ENCODE assay signal across 8 cellular contexts in the genomic region with DNA sequence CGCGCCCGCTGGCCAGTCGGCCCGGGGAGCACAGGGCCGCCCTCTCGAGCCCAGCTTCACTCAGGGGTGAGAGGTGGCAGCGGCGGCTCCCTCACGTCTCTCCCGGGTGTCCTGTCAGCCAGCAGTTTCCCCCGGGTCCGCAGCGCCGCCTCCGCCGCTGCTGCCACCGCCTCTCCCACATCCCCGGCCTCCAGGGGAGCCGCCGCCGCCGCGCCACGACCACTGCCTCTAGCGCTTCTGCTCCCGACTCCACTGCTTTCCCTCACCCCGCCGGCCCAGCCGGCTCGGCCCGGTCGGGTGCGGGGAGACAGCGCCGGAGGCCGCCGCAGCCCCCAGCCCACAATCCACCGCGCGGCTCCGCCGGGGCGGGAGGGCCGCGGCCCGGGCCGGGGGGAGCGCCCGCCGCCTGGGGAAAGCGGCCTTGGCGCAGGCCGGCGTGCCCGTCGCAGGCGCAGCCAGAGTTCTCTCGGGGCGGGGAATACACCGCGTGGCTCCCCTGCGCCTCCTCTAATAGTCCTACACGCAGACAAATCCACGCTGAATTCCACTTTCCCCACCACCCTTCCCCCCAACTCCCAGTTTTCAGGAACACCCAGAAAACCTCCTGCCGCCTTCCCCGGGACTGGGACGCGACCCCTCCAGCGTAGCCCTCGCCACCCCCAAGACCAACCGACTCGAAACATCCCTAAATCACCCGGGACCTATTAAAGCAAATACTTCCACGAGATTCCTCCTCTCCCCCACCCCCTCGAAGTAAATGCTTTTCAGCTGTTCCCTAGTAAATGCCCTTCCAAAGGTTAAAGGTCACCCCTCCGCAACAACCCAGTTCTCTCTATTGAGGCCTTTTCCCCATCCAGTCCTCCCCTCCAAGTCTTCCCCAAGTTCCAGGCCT. TPM values are rescaled to one million over a fixed set of nuclear protein-coding genes. Genes with fewer than 3 reads are reported as not detected.
DNase-seq lines count a peak whose midpoint lies in the region; ATAC-seq lines count a peak whose summit lies in the region.

A gene with protein sequence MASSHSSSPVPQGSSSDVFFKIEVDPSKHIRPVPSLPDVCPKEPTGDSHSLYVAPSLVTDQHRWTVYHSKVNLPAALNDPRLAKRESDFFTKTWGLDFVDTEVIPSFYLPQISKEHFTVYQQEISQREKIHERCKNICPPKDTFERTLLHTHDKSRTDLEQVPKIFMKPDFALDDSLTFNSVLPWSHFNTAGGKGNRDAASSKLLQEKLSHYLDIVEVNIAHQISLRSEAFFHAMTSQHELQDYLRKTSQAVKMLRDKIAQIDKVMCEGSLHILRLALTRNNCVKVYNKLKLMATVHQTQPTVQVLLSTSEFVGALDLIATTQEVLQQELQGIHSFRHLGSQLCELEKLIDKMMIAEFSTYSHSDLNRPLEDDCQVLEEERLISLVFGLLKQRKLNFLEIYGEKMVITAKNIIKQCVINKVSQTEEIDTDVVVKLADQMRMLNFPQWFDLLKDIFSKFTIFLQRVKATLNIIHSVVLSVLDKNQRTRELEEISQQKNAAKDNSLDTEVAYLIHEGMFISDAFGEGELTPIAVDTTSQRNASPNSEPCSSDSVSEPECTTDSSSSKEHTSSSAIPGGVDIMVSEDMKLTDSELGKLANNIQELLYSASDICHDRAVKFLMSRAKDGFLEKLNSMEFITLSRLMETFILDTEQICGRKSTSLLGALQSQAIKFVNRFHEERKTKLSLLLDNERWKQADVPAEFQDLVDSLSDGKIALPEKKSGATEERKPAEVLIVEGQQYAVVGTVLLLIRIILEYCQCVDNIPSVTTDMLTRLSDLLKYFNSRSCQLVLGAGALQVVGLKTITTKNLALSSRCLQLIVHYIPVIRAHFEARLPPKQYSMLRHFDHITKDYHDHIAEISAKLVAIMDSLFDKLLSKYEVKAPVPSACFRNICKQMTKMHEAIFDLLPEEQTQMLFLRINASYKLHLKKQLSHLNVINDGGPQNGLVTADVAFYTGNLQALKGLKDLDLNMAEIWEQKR (minus strand): TSS at position 346 of the 892 bp plus-strand sequence. CDS start 35,429 bp downstream, outside the sequence.

- 2% methylated on average over 77 of the region's 77 CpGs for WGBS in ectodermal cell, 2 experiments

- no peaks in the 10 kb centered on the region for H3K9me3 Mint-ChIP-seq in activated CD4-positive, alpha-beta memory T cell treated with anti-CD3 and anti-CD28 coated beads for 36 hours

- peak within 1 kb of the TSS; percentile 86 for H3K27ac ChIP-seq in ectodermal cell (ENCODE audit: insufficient read depth, low read depth, low read length, poor library complexity, severe bottlenecking)

- H3K4me1 Mint-ChIP-seq in activated CD4-positive, alpha-beta memory T cell treated with anti-CD3 and anti-CD28 coated beads for 36 hours (ENCODE audit: low read depth) = peaks cover 41% of the 10 kb centered on the region

- H3K27me3 ChIP-seq in ectodermal cell (ENCODE audit: control insufficient read depth, insufficient read depth, low read length, poor library complexity, severe bottlenecking) = no peaks in the 10 kb centered on the region

- no peaks in the 10 kb centered on the region for H3K27me3 Mint-ChIP-seq in activated CD4-positive, alpha-beta memory T cell treated with anti-CD3 and anti-CD28 coated beads for 36 hours

- H3K9me3 ChIP-seq in ectodermal cell (ENCODE audit: control insufficient read depth, low read length) = no peaks in the 10 kb centered on the region

- H3K27ac Mint-ChIP-seq in activated CD4-positive, alpha-beta memory T cell treated with anti-CD3 and anti-CD28 coated beads for 36 hours = peak within 1 kb of the TSS; percentile 93

- H3K4me1 ChIP-seq in ectodermal cell (ENCODE audit: control insufficient read depth, insufficient read depth, low read length) = peaks cover 8% of the 10 kb centered on the region

- H3K36me3 Mint-ChIP-seq in activated CD4-positive, alpha-beta memory T cell treated with anti-CD3 and anti-CD28 coated beads for 36 hours = peaks cover 8% of the 10 kb centered on the region

- peak within 1 kb of the TSS; percentile 75 for H3K4me3 ChIP-seq in ectodermal cell (ENCODE audit: insufficient read depth, low read depth, low read length)

- DNase-seq in NCI-H748 (lab: John Stamatoyannopoulos, UW; ENCODE audit: unreplicated experiment) = peak; percentile 59
- no peak for DNase-seq in NCI-H748 treated with DMSO at 0.1 percent for 48 hours (lab: John Stamatoyannopoulos, UW)
- peak; percentile 50 for DNase-seq in NCI-H226
- peak; percentile 63 for DNase-seq in activated CD4-positive, alpha-beta memory T cell treated with anti-CD3 and anti-CD28 coated beads for 36 hours
- peak; percentile 58 to 69 for DNase-seq in lung microvascular endothelial cell (ENCODE audit: low read depth in 2 of 2)
- DNase-seq in stimulated activated CD4-positive, alpha-beta T cell treated with anti-CD3 and anti-CD28 coated beads, TNF-alpha, amount 100 ng/mL, for 24 hours (ENCODE audit: low read depth in 3 of 3) = peak in 2 of 3 experiments; percentile 21 to 44

- CTCF ChIA-PET in activated CD4-positive, alpha-beta memory T cell treated with anti-CD3 and anti-CD28 coated beads for 36 hours (lab: Charles Lee) = interaction anchor here (1.0 to 1.9 kb wide), 4 partner anchors 72 to 311 kb away, joined by 3 to 8 read pairs (median 4); no protein-coding TSS in a partner anchor

- intact Hi-C loops in activated CD4-positive, alpha-beta memory T cell treated with anti-CD3 and anti-CD28 coated beads for 36 hours (cut with micrococcal nuclease) = loop anchor here (2.0 to 5.0 kb wide), 3 partner anchors 42 to 432 kb away; partner anchors contain the start of genes MDH1, UGP2 and WDPCP

- peak within 1 kb of the TSS; percentile 98 for H3K4me3 Mint-ChIP-seq in activated CD4-positive, alpha-beta memory T cell treated with anti-CD3 and anti-CD28 coated beads for 36 hours

- peak; percentile 54 for ATAC-seq in HG02840 (IDR thresholded peaks at IDR 0.05; ENCODE audit: low FRiP score, unreplicated experiment)

- POLR2A ChIA-PET in activated CD4-positive, alpha-beta memory T cell treated with anti-CD3 and anti-CD28 coated beads for 36 hours (lab: Charles Lee) = interaction anchor here (0.6 to 1.4 kb wide), 4 partner anchors 10 to 1109 kb away, joined by 3 read pairs; no protein-coding TSS in a partner anchor

- H3K36me3 ChIP-seq in ectodermal cell (ENCODE audit: control insufficient read depth, insufficient read depth, low read length) = no peaks in the 10 kb centered on the region

RNA-seq across cellular contexts. Expression of the gene that starts here (rescaled TPM):
- total RNA-seq in activated CD4-positive, alpha-beta memory T cell treated with anti-CD3 and anti-CD28 coated beads for 36 hours = 10 to 100 TPM; 12.5 to 12.8 TPM
- 29.6 TPM for polyA plus RNA-seq in ectodermal cell (2013, experiment 1 of 4)
- polyA plus RNA-seq in ectodermal cell (2013, experiment 2 of 4) = 28.0 TPM
- polyA plus RNA-seq in ectodermal cell (2013, experiment 3 of 4) = 27.3 TPM
- polyA plus RNA-seq in ectodermal cell (2013, experiment 4 of 4) = 28.8 TPM
- 13.9 and 15.7 TPM in 2 replicates for total RNA-seq in lung microvascular endothelial cell
